In genomic region chr1:200237066-200237465, GRCh38 we compare ENCODE assay signal across 30 cellular contexts.
"Had no signal": no experiment of that assay in that cellular context is flagged by ENCODE, and none has a peak within 500 bp of the region (broad histone marks: within the 10 kb centered on the region; RNA-seq: fewer than 3 reads in every experiment).

No MANE protein-coding gene starts in this region.

- H3K4me1 Mint-ChIP-seq: central memory CD8-positive, alpha-beta T cell had no signal

- H3K79me2 ChIP-seq: hepatocyte had no signal

- ATAC-seq: activated CD8-positive, alpha-beta memory T cell treated with anti-CD3 and anti-CD28 coated beads, Interleukin-2, amount 10 ng/mL, durations not matched to agents 7 days and 5 days; activated CD8-positive, alpha-beta T cell treated with anti-CD3 and anti-CD28 coated beads, Interleukin-2, amount 10 ng/mL, durations not matched to agents 7 days and 5 days; activated naive CD8-positive, alpha-beta T cell treated with anti-CD3 and anti-CD28 coated beads, Interleukin-2, amount 50 U/mL, for 24 hours; body of pancreas; effector memory CD8-positive, alpha-beta T cell; gastroesophageal sphincter; heart right ventricle had no signal

- H3K9me3 ChIP-seq: adrenal gland, body of pancreas, esophagus muscularis mucosa, gastroesophageal sphincter, heart right ventricle had no signal

- H3K27me3 ChIP-seq: adrenal gland, body of pancreas, gastroesophageal sphincter, heart right ventricle, hepatocyte had no signal

- H3K4me3 Mint-ChIP-seq: activated CD4-positive, alpha-beta memory T cell treated with anti-CD3 and anti-CD28 coated beads for 36 hours; activated CD8-positive, alpha-beta memory T cell treated with anti-CD3 and anti-CD28 coated beads, Interleukin-2, amount 10 ng/mL, durations not matched to agents 7 days and 5 days; activated CD8-positive, alpha-beta T cell treated with anti-CD3 and anti-CD28 coated beads, Interleukin-2, amount 10 ng/mL, durations not matched to agents 7 days and 5 days; activated naive CD4-positive, alpha-beta T cell treated with anti-CD3 and anti-CD28 coated beads for 36 hours; activated naive CD4-positive, alpha-beta T cell treated with anti-CD3 and anti-CD28 coated beads, Interleukin-2, amount 50 U/mL, for 24 hours; activated naive CD8-positive, alpha-beta T cell treated with anti-CD3 and anti-CD28 coated beads for 36 hours; activated naive CD8-positive, alpha-beta T cell treated with anti-CD3 and anti-CD28 coated beads, Interleukin-2, amount 50 U/mL, for 24 hours; activated T-helper 1 cell treated with anti-CD3 and anti-CD28 coated beads, Interleukin-12 subunit alpha, Interleukin-12 subunit beta, Interleukin-2, Interleukin-4 antibody, amounts not matched to agents 30 ng/mL and 10 ng/mL and 1 ng/mL, durations not matched to agents 14 hours and 24 hours and 36 hours; central memory CD8-positive, alpha-beta T cell; dendritic cell treated with granulocyte-macrophage colony-stimulating factor and Interleukin-4, amounts not matched to agents 40 ng/mL and 50 ng/mL, for 4 days; effector memory CD8-positive, alpha-beta T cell had no signal

- H3K4me1 ChIP-seq: adrenal gland, body of pancreas had no signal

- H3K27ac Mint-ChIP-seq: activated CD4-positive, alpha-beta memory T cell treated with anti-CD3 and anti-CD28 coated beads for 36 hours; activated CD8-positive, alpha-beta memory T cell treated with anti-CD3 and anti-CD28 coated beads, Interleukin-2, amount 10 ng/mL, durations not matched to agents 7 days and 5 days; activated CD8-positive, alpha-beta T cell treated with anti-CD3 and anti-CD28 coated beads, Interleukin-2, amount 10 ng/mL, durations not matched to agents 7 days and 5 days; activated naive CD4-positive, alpha-beta T cell treated with anti-CD3 and anti-CD28 coated beads for 36 hours; activated naive CD4-positive, alpha-beta T cell treated with anti-CD3 and anti-CD28 coated beads, Interleukin-2, amount 50 U/mL, for 24 hours; activated naive CD8-positive, alpha-beta T cell treated with anti-CD3 and anti-CD28 coated beads for 36 hours; activated naive CD8-positive, alpha-beta T cell treated with anti-CD3 and anti-CD28 coated beads, Interleukin-2, amount 50 U/mL, for 24 hours; activated T-helper 1 cell treated with anti-CD3 and anti-CD28 coated beads, Interleukin-12 subunit alpha, Interleukin-12 subunit beta, Interleukin-2, Interleukin-4 antibody, amounts not matched to agents 30 ng/mL and 10 ng/mL and 1 ng/mL, durations not matched to agents 14 hours and 24 hours and 36 hours; activated T-helper 2 cell treated with anti-CD3 and anti-CD28 coated beads, Interferon-gamma antibody, Interleukin-2, Interleukin-4, amounts not matched to agents 10 μg/mL and 5 μg/mL and 100 μg/mL, durations not matched to agents 14 hours and 24 hours and 36 hours; dendritic cell treated with granulocyte-macrophage colony-stimulating factor and Interleukin-4, amounts not matched to agents 40 ng/mL and 50 ng/mL, for 4 days; effector memory CD8-positive, alpha-beta T cell had no signal

- H3K27ac ChIP-seq: adrenal gland, body of pancreas, coronary artery, dorsolateral prefrontal cortex, esophagus muscularis mucosa, gastroesophageal sphincter, heart right ventricle, hepatocyte had no signal

- H3K4me3 ChIP-seq: adrenal gland, body of pancreas, coronary artery, dorsolateral prefrontal cortex, esophagus muscularis mucosa, gastroesophageal sphincter, heart right ventricle, hepatocyte had no signal

- H3K4me2 ChIP-seq: hepatocyte had no signal

- H2AFZ ChIP-seq: hepatocyte had no signal

- H3K9me3 Mint-ChIP-seq: activated CD4-positive, alpha-beta memory T cell treated with anti-CD3 and anti-CD28 coated beads for 36 hours; activated naive CD4-positive, alpha-beta T cell treated with anti-CD3 and anti-CD28 coated beads for 36 hours; activated naive CD4-positive, alpha-beta T cell treated with anti-CD3 and anti-CD28 coated beads, Interleukin-2, amount 50 U/mL, for 24 hours; activated naive CD8-positive, alpha-beta T cell treated with anti-CD3 and anti-CD28 coated beads for 36 hours; activated naive CD8-positive, alpha-beta T cell treated with anti-CD3 and anti-CD28 coated beads, Interleukin-2, amount 50 U/mL, for 24 hours; activated T-helper 1 cell treated with anti-CD3 and anti-CD28 coated beads, Interleukin-12 subunit alpha, Interleukin-12 subunit beta, Interleukin-2, Interleukin-4 antibody, amounts not matched to agents 30 ng/mL and 10 ng/mL and 1 ng/mL, durations not matched to agents 14 hours and 24 hours and 36 hours; activated T-helper 2 cell treated with anti-CD3 and anti-CD28 coated beads, Interferon-gamma antibody, Interleukin-2, Interleukin-4, amounts not matched to agents 10 μg/mL and 5 μg/mL and 100 μg/mL, durations not matched to agents 14 hours and 24 hours and 36 hours; central memory CD8-positive, alpha-beta T cell; dendritic cell treated with granulocyte-macrophage colony-stimulating factor and Interleukin-4, amounts not matched to agents 40 ng/mL and 50 ng/mL, for 4 days; effector memory CD8-positive, alpha-beta T cell had no signal

- DNase-seq: activated CD4-positive, alpha-beta memory T cell treated with anti-CD3 and anti-CD28 coated beads for 36 hours; activated CD4-positive, alpha-beta T cell treated with anti-CD3 and anti-CD28 coated beads for 1 hour; activated CD4-positive, alpha-beta T cell treated with anti-CD3 and anti-CD28 coated beads for 4 hours; activated CD8-positive, alpha-beta memory T cell treated with anti-CD3 and anti-CD28 coated beads, Interleukin-2, amount 10 ng/mL, durations not matched to agents 7 days and 5 days; activated CD8-positive, alpha-beta memory T cell treated with anti-CD3 and anti-CD28 coated beads, Interleukin-2, amount 50 U/mL, for 4 hours; activated CD8-positive, alpha-beta T cell treated with anti-CD3 and anti-CD28 coated beads, Interleukin-2, amount 10 ng/mL, durations not matched to agents 7 days and 5 days; activated effector memory CD4-positive, alpha-beta T cell treated with anti-CD3 and anti-CD28 coated beads, Interleukin-2, amount 50 U/mL, for 16 hours; activated naive CD4-positive, alpha-beta T cell treated with anti-CD3 and anti-CD28 coated beads for 36 hours; activated naive CD8-positive, alpha-beta T cell treated with anti-CD3 and anti-CD28 coated beads for 36 hours; activated naive CD8-positive, alpha-beta T cell treated with anti-CD3 and anti-CD28 coated beads, Interleukin-2, amount 50 U/mL, for 24 hours; activated T-cell treated with anti-CD3 and anti-CD28 coated beads, Interleukin-2, amount 50 U/mL, for 1 hour; activated T-cell treated with anti-CD3 and anti-CD28 coated beads, Interleukin-2, amount 50 U/mL, for 48 hours; adrenal gland; amygdala; aorta; body of pancreas; dorsolateral prefrontal cortex; effector memory CD8-positive, alpha-beta T cell; foreskin melanocyte; heart right ventricle; T-helper 2 cell had no signal

- H3K36me3 ChIP-seq: adrenal gland, esophagus muscularis mucosa, gastroesophageal sphincter, heart right ventricle had no signal

- H3K36me3 Mint-ChIP-seq: activated CD4-positive, alpha-beta memory T cell treated with anti-CD3 and anti-CD28 coated beads for 36 hours; activated CD8-positive, alpha-beta memory T cell treated with anti-CD3 and anti-CD28 coated beads, Interleukin-2, amount 10 ng/mL, durations not matched to agents 7 days and 5 days; activated naive CD4-positive, alpha-beta T cell treated with anti-CD3 and anti-CD28 coated beads, Interleukin-2, amount 50 U/mL, for 24 hours; activated naive CD8-positive, alpha-beta T cell treated with anti-CD3 and anti-CD28 coated beads for 36 hours had no signal

- H3K27me3 Mint-ChIP-seq: dendritic cell treated with granulocyte-macrophage colony-stimulating factor and Interleukin-4, amounts not matched to agents 40 ng/mL and 50 ng/mL, for 4 days had no signal
